ENCODE assay signal across 1 cellular context in the genomic region with DNA sequence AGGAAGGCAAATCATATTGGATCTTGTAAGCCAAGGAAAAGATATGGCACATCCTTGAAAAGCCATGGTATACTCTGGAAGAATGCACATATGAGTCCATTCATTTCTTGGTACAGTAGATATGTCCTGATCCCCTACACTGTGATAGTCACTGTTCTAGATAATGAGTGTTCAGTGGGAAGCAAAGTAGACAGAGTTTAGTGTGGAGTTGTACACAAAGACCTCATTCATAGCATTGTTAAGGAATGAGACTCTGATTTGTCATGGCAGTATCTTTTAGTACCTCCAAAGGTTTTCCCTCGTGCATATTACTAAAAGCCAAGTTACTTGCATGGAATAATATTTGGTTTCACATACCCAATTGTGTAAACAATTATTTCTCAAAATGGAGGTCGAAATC.
TF ChIP-seq lines count a peak whose summit lies in the region.

No MANE protein-coding gene starts in this region.

TF ChIP-seq in K562, 482 proteins besides CTCF, POLR2A, EP300 and RAD21:
- no peak for TF ChIP-seq ZNF398 (CRISPR knock-in tag; IDR thresholded peaks at IDR 0.05)
- TF ChIP-seq MCM5 (IDR thresholded peaks at IDR 0.05; ENCODE audit: low read depth), result no peak
- TF ChIP-seq SMAD4 (CRISPR knock-in tag; conservative IDR thresholded peaks at IDR 0.05), result no peak
- TF ChIP-seq, protein P1, sequence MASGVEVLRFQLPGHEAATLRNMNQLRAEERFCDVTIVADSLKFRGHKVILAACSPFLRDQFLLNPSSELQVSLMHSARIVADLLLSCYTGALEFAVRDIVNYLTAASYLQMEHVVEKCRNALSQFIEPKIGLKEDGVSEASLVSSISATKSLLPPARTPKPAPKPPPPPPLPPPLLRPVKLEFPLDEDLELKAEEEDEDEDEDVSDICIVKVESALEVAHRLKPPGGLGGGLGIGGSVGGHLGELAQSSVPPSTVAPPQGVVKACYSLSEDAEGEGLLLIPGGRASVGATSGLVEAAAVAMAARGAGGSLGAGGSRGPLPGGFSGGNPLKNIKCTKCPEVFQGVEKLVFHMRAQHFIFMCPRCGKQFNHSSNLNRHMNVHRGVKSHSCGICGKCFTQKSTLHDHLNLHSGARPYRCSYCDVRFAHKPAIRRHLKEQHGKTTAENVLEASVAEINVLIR (CRISPR knock-in tag; IDR thresholded peaks at IDR 0.05), result no peak
- no peak for TF ChIP-seq ZNF12 (CRISPR knock-in tag; IDR thresholded peaks at IDR 0.05)
- no peak for TF ChIP-seq KHSRP (IDR thresholded peaks at IDR 0.05)
- TF ChIP-seq ZNF79 (CRISPR knock-in tag; IDR thresholded peaks at IDR 0.05; ENCODE audit: low read depth), result no peak
- TF ChIP-seq CBX8 (IDR thresholded peaks at IDR 0.05; ENCODE audit: borderline replicate concordance, extremely low read depth, low read depth, low read length, poor library complexity, severe bottlenecking), result no peak
- TF ChIP-seq DIDO1 (tag; IDR thresholded peaks at IDR 0.05; ENCODE audit: low read depth), result no peak
- no peak for TF ChIP-seq PPARD (CRISPR knock-in tag; IDR thresholded peaks at IDR 0.05)
- no peak for TF ChIP-seq EZH2 (IDR thresholded peaks at IDR 0.05; ENCODE audit: borderline replicate concordance, low read depth, low read length)
- no peak for TF ChIP-seq POLR2G (IDR thresholded peaks at IDR 0.05; ENCODE audit: low read depth, low read length)
- TF ChIP-seq THRA (IDR thresholded peaks at IDR 0.05), result no peak
- no peak for TF ChIP-seq JUND (IDR thresholded peaks at IDR 0.05; ENCODE audit: borderline replicate concordance, low read depth, low read length)
- TF ChIP-seq JUND (tag; IDR thresholded peaks at IDR 0.05; ENCODE audit: borderline replicate concordance, low read depth, low read length), result no peak
- TF ChIP-seq REST (CRISPR knock-in tag; IDR thresholded peaks at IDR 0.05; ENCODE audit: low read depth), result no peak
